12 cellular contexts compared by ENCODE assay signal in the genomic region with DNA sequence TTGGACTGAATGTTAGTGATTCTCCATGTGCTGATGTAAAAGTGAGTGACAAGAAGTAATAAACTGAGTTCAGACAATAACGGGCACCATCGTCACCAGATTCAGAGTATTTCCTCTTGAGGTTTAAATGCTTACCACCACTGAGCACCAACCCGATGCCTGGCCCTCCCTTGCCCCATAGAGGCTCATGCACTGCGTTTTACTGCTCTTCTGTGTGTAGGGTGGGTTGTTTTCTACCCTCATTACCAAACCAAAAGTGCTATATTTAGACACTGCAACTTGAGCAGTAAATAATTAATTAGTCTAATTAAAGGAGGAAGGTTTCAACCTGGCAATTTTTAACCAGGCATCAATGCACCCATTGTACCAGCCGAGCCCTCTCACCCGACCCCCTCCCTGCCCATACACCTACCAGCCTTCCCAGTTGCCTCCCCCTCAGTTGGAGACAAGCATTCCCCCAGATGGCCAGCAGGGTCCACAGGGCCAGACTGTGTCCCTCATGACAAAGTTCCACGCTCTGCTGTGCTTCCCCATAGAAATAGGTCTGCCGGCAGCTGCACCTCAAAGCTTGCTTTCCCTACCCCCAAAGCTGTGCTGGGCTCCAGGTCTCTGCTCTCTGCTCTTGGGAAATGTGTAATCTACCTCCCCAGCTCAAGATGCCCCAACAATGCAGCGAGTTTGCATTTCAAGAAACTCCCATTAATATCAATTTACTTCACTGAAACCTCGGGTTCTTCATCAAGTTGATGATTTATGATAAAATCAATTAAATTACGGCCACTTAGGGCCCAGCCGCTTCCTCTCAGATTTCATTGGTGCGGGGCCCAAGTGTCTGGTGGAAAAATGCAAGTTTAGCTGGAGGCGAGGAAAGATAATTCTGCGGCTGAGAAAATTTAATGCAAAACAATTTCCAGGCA. TPM values are rescaled to one million over a fixed set of nuclear protein-coding genes. Genes with fewer than 3 reads are reported as not detected.
A peak's percentile ranks its signal among the peaks of the same experiment; 100 is the strongest.
DNase-seq lines count a peak whose midpoint lies in the region; ATAC-seq and TF ChIP-seq lines count a peak whose summit lies in the region.
"Had no signal": no experiment of that assay in that cellular context is flagged by ENCODE, and none has a peak within 500 bp of the region (broad histone marks: within the 10 kb centered on the region; RNA-seq: fewer than 3 reads in every experiment).

No MANE protein-coding gene starts in this region.

- H2BK5ac ChIP-seq in IMR-90 (ENCODE audit: low read depth, low read length, poor library complexity, severe bottlenecking): peak overlapping the region; percentile 80

- CTCF ChIA-PET in A673 (lab: Charles Lee): no interaction called here
- CTCF ChIA-PET in IMR-90 (lab: Yijun Ruan, JAX): interaction anchor here (1.4 kb wide), 1 partner anchor 69 kb away, joined by 3 read pairs; no protein-coding TSS in a partner anchor

- WGBS in IMR-90 (ENCODE audit: extremely low coverage in 2 of 2, insufficient read length in 1 of 2), 2 experiments: 27% methylated on average over 2 of the region's 15 CpGs; no CpG with 5 or more reads in 1 of the 2 experiments
- WGBS in lower leg skin, 2 donors: 74 to 75% methylated on average over 15 of the region's 15 CpGs

- peaks cover 6% of the 10 kb centered on the region for H3K9me3 Mint-ChIP-seq in glutamatergic neuron (ENCODE audit: unreplicated experiment)

- peak overlapping the region; percentile 19; the same call in 1 of the 2 replicates for H4K5ac ChIP-seq in IMR-90 (ENCODE audit: low read depth, low read length)

- H2BK120ac ChIP-seq in IMR-90 (ENCODE audit: low read depth, low read length): peak overlapping the region; percentile 71

- H3K4me3 Mint-ChIP-seq in glutamatergic neuron (ENCODE audit: unreplicated experiment): no peak overlapping the region

- peak overlapping the region; percentile 76 for H2AK5ac ChIP-seq in IMR-90 (ENCODE audit: low read depth, low read length)

- H3K79me1 ChIP-seq in IMR-90 (ENCODE audit: low read depth in 1 of 2, low read length in 2 of 2): peaks cover 0 to 24% of the 10 kb centered on the region in 2 experiments; a peak in 1 of 4 replicates

- H3K4me1 ChIP-seq in A673 (ENCODE audit: insufficient read depth, low read length, poor library complexity, severe bottlenecking) (peaks cover 69% of the 10 kb centered on the region), IMR-90 (ENCODE audit: control insufficient read depth, insufficient read depth, low read length) (peaks cover 79% of the 10 kb centered on the region), upper lobe of right lung (peaks cover 8% of the 10 kb centered on the region)

- peak overlapping the region; percentile 96 for H3K23ac ChIP-seq in IMR-90 (ENCODE audit: low read depth, low read length)

- H3K9ac ChIP-seq in IMR-90 (ENCODE audit: low read depth, low read length): peak overlapping the region; percentile 78

- no peaks in the 10 kb centered on the region for H3K27me3 ChIP-seq in A673 (replicated peaks; ENCODE audit: insufficient read depth, low read depth, low read length, poor library complexity)
- H3K27me3 ChIP-seq in IMR-90 (ENCODE audit: control insufficient read depth, insufficient read depth, low read length): no peaks in the 10 kb centered on the region
- peaks cover 28% of the 10 kb centered on the region for H3K27me3 ChIP-seq in upper lobe of right lung

- peak overlapping the region; percentile 65; the same call in 1 of the 2 replicates for H3K56ac ChIP-seq in IMR-90 (ENCODE audit: extremely low read depth, insufficient read depth, low read length)

- TF ChIP-seq POLR2A in GM18951 (IDR thresholded peaks at IDR 0.05; ENCODE audit: extremely low read depth, insufficient read depth, insufficient read length) (peak; percentile 59), IMR-90 (IDR thresholded peaks at IDR 0.05; ENCODE audit: low read depth, low read length) (no peak), lower leg skin (IDR thresholded peaks at IDR 0.05) (no peak)

- H3K14ac ChIP-seq in IMR-90 (replicated peaks; ENCODE audit: low read depth, low read length): peak overlapping the region; percentile 91

- TF ChIP-seq CTCF in A673 (conservative IDR thresholded peaks at IDR 0.05; ENCODE audit: low read depth, low read length): peak; percentile 39
- TF ChIP-seq CTCF in IMR-90 (conservative IDR thresholded peaks at IDR 0.05; ENCODE audit: low read depth, low read length): peak; percentile 46
- peak; percentile 16 for TF ChIP-seq CTCF in glutamatergic neuron (IDR thresholded peaks at IDR 0.05; ENCODE audit: partially characterized antibody, unreplicated experiment)
- no peak for TF ChIP-seq CTCF in upper lobe of right lung (IDR thresholded peaks at IDR 0.05)
- TF ChIP-seq CTCF in lower leg skin (IDR thresholded peaks at IDR 0.05): no peak

- peak overlapping the region; percentile 88 for H2AK9ac ChIP-seq in IMR-90 (replicated peaks; ENCODE audit: low read depth, low read length, poor library complexity)

- H2BK20ac ChIP-seq in IMR-90 (ENCODE audit: low read depth, low read length): peak overlapping the region; percentile 60

- peak overlapping the region; percentile 4; the same call in 2 of the 3 replicates for H2BK15ac ChIP-seq in IMR-90 (ENCODE audit: low read depth, low read length)

- H3K9me3 ChIP-seq in A673 (ENCODE audit: low read depth, low read length, poor library complexity, severe bottlenecking) (no peaks in the 10 kb centered on the region), IMR-90 (ENCODE audit: control insufficient read depth, insufficient read depth, low read length) (no peaks in the 10 kb centered on the region), upper lobe of right lung (no peaks in the 10 kb centered on the region)

- H4K8ac ChIP-seq in IMR-90 (ENCODE audit: low read depth in 2 of 2, low read length in 2 of 2): peak overlapping the region; percentile 38 to 73

- peak overlapping the region; percentile 88 for H3K4me2 ChIP-seq in IMR-90 (ENCODE audit: low read depth, low read length)

- H3K36me3 Mint-ChIP-seq in glutamatergic neuron (ENCODE audit: unreplicated experiment): no peaks in the 10 kb centered on the region

- no peak overlapping the region for H2AFZ ChIP-seq in IMR-90 (replicated peaks; ENCODE audit: low read length, poor library complexity)

- no peak overlapping the region for H3K27ac Mint-ChIP-seq in glutamatergic neuron (ENCODE audit: unreplicated experiment)

- intact Hi-C loops in A673 (cut with micrococcal nuclease; ENCODE audit: unreplicated experiment): no loop called here
- intact Hi-C loops in IMR-90 (cut with micrococcal nuclease): no loop called here
- intact Hi-C loops in upper lobe of right lung (cut with DNase I): no loop called here
- intact Hi-C loops in lower leg skin (cut with DNase I; ENCODE audit: low total_unique reads): no loop called here

- in situ Hi-C loops in GM18951 (cut with MboI; ENCODE audit: low sequenced_read_pairs, unreplicated experiment) (no loop called here), IMR-90 (cut with MboI; ENCODE audit: low sequenced_read_pairs) (no loop called here)

- H3K36me3 ChIP-seq in A673 (ENCODE audit: insufficient read depth, low read length, poor library complexity, severe bottlenecking) (no peaks in the 10 kb centered on the region), IMR-90 (ENCODE audit: control insufficient read depth, insufficient read depth, low read length) (peaks cover 37% of the 10 kb centered on the region; the same call in 1 of the 2 replicates), upper lobe of right lung (no peaks in the 10 kb centered on the region)

- dilution Hi-C loops in IMR-90 (cut with HindIII; ENCODE audit: low sequenced_read_pairs, unreplicated experiment): no loop called here

- H3K4me1 Mint-ChIP-seq in glutamatergic neuron (ENCODE audit: low read depth, unreplicated experiment): peaks cover 3% of the 10 kb centered on the region

- H4K20me1 ChIP-seq in IMR-90 (ENCODE audit: insufficient read depth, low read length): peaks cover 30% of the 10 kb centered on the region

- H3K9me1 ChIP-seq in IMR-90 (ENCODE audit: insufficient read depth, low read length): peaks cover 20% of the 10 kb centered on the region

- H3K4ac ChIP-seq in IMR-90 (ENCODE audit: low read depth, low read length): peak overlapping the region; percentile 91

- H3K27me3 Mint-ChIP-seq in glutamatergic neuron (ENCODE audit: unreplicated experiment): peaks cover 40% of the 10 kb centered on the region

- TF ChIP-seq RAD21 in IMR-90 (IDR thresholded peaks at IDR 0.05; ENCODE audit: low read length): peak; percentile 35; the same call in 1 of the 2 replicates

- H3K4me3 ChIP-seq in A673 (ENCODE audit: low read depth, low read length, poor library complexity, severe bottlenecking) (no peak overlapping the region), IMR-90 (ENCODE audit: insufficient read depth, low read depth, low read length) (no peak overlapping the region; the same call in 1 of the 2 replicates), upper lobe of right lung (no peak overlapping the region), lower leg skin (ENCODE audit: low read depth, poor library complexity, severe bottlenecking) (no peak overlapping the region)

- peak overlapping the region; percentile 70 for H4K91ac ChIP-seq in IMR-90 (ENCODE audit: insufficient read depth, low read depth, low read length)

- POLR2A ChIA-PET in A673 (lab: Charles Lee; ENCODE audit: low non-redundant PET): interaction anchor here (0.6 kb wide), 1 partner anchor 30 kb away, joined by 3 read pairs; no protein-coding TSS in a partner anchor
- POLR2A ChIA-PET in IMR-90 (lab: Charles Lee; ENCODE audit: unreplicated experiment): no interaction called here

- BruUV-seq in A673 (replicated peaks; lab: Mats Ljungman, UMichigan): no TSS peak
- BruUV-seq in IMR-90 (replicated peaks; lab: Mats Ljungman, UMichigan): no TSS peak

- no peak for ATAC-seq in IMR-90 (ENCODE audit: low read depth)
- no peak for ATAC-seq in upper lobe of right lung

- H3K27ac ChIP-seq in A673 (ENCODE audit: low read depth, low read length, poor library complexity, severe bottlenecking): peak overlapping the region; percentile 7
- H3K27ac ChIP-seq in IMR-90 (ENCODE audit: insufficient read depth, low read length): peak overlapping the region; percentile 93
- H3K27ac ChIP-seq in upper lobe of right lung: no peak overlapping the region

- H3K18ac ChIP-seq in IMR-90 (ENCODE audit: low read depth, low read length): peak overlapping the region; percentile 38

- peak; percentile 60 for DNase-seq in A673 (ENCODE audit: low spot score)
- peak; percentile 68 for DNase-seq in IMR-90
- DNase-seq in glutamatergic neuron: no peak
- DNase-seq in AML-193 (lab: John Stamatoyannopoulos, UW): no peak
- no peak for DNase-seq in upper lobe of right lung
- DNase-seq in lower leg skin (ENCODE audit: low spot score in 2 of 2): no peak
- no peak for DNase-seq in KG1 (lab: John Stamatoyannopoulos, UW)
- DNase-seq: DMS153 had no signal

RNA-seq across cellular contexts. Expression of a gene that starts 16.0 kb away (rescaled TPM):
- total RNA-seq in A673 (2021): 9.7 and 11.9 TPM in 2 replicates
- total RNA-seq in IMR-90 (2012; rRNA removed): 1.9 and 2.0 TPM in 2 replicates
- polyA plus RNA-seq in IMR-90 (2012; rRNA removed): 7.8 and 8.5 TPM in 2 replicates
- 2.2 and 4.1 TPM in 2 replicates for polyA plus RNA-seq in IMR-90 (2012; cell fraction: cytosol; rRNA removed)
- polyA plus RNA-seq in IMR-90 (2012; cell fraction: nucleus; rRNA removed; ENCODE audit: low replicate concordance): 17.8 and 38.5 TPM in 2 replicates
- not detected for total RNA-seq in glutamatergic neuron (ENCODE audit: unreplicated experiment)
- total RNA-seq in upper lobe of right lung: 4.9 TPM
- total RNA-seq in lower leg skin: 1 to 10 TPM in 2 of 4 donors, under 1 TPM in 2; 0.42 to 2.9 (median 1.4) TPM
- total RNA-seq: temporal lobe had no signal

RNA-seq across cellular contexts. Expression of a gene that starts 17.2 kb away (rescaled TPM):
- total RNA-seq in A673 (2021) (34.5 and 37.8 TPM in 2 replicates), IMR-90 (2012; rRNA removed) (2.7 and 3.1 TPM in 2 replicates), glutamatergic neuron (ENCODE audit: unreplicated experiment) (12.7 TPM), upper lobe of right lung (11.0 TPM), lower leg skin (10 to 100 TPM in 3 of 4 donors, 1 to 10 TPM in 1; 5.8 to 34.9 (median 20.9) TPM)
- 29.9 and 33.8 TPM in 2 replicates for polyA plus RNA-seq in IMR-90 (2012; rRNA removed)
- polyA plus RNA-seq in IMR-90 (2012; cell fraction: cytosol; rRNA removed): 31.5 and 50.7 TPM in 2 replicates
- polyA plus RNA-seq in IMR-90 (2012; cell fraction: nucleus; rRNA removed; ENCODE audit: low replicate concordance): 69.3 and 123 TPM in 2 replicates
- total RNA-seq: temporal lobe had no signal

RNA-seq across cellular contexts. Expression of a gene that starts 27.9 kb away (rescaled TPM):
- total RNA-seq in A673 (2021) (40.7 and 46.1 TPM in 2 replicates), IMR-90 (2012; rRNA removed) (6.3 and 8.6 TPM in 2 replicates), glutamatergic neuron (ENCODE audit: unreplicated experiment) (not detected), upper lobe of right lung (13.3 TPM), lower leg skin (10 to 100 TPM in 1 of 4 donors, 1 to 10 TPM in 2, under 1 TPM in 1; 0.97 to 14.1 (median 3.9) TPM)
- 59.6 and 76.4 TPM in 2 replicates for polyA plus RNA-seq in IMR-90 (2012; rRNA removed)
- polyA plus RNA-seq in IMR-90 (2012; cell fraction: cytosol; rRNA removed): 31.9 and 71.7 TPM in 2 replicates
- 383 and 595 TPM in 2 replicates for polyA plus RNA-seq in IMR-90 (2012; cell fraction: nucleus; rRNA removed; ENCODE audit: low replicate concordance)
- total RNA-seq: temporal lobe had no signal

RNA-seq across cellular contexts. Expression of a gene that starts 31.3 kb away (rescaled TPM):
- total RNA-seq in A673 (2021) (not detected in 2 replicates), IMR-90 (2012; rRNA removed) (not detected in 2 replicates), glutamatergic neuron (ENCODE audit: unreplicated experiment) (not detected), upper lobe of right lung (not detected), lower leg skin (under 1 TPM in 2 of 4 donors, not detected in 2; 0.19 to 0.52 TPM)
- not detected in 2 replicates for polyA plus RNA-seq in IMR-90 (2012; rRNA removed)
- polyA plus RNA-seq in IMR-90 (2012; cell fraction: cytosol; rRNA removed): not detected in 2 replicates
- polyA plus RNA-seq in IMR-90 (2012; cell fraction: nucleus; rRNA removed; ENCODE audit: low replicate concordance): 0.05 TPM in 1 of 2 replicates, not detected in the other
- total RNA-seq: activated CD8-positive, alpha-beta memory T cell treated with anti-CD3 and anti-CD28 coated beads for 36 hours; posterior vena cava; temporal lobe had no signal

RNA-seq across cellular contexts. Expression of a gene that starts 31.4 kb away (rescaled TPM):
- total RNA-seq in A673 (2021) (5.9 and 6.4 TPM in 2 replicates), IMR-90 (2012; rRNA removed) (0.54 and 0.56 TPM in 2 replicates), glutamatergic neuron (ENCODE audit: unreplicated experiment) (not detected), upper lobe of right lung (4.4 TPM), lower leg skin (under 1 TPM in 2 of 4 donors, not detected in 2; 0.15 to 0.55 TPM)
- polyA plus RNA-seq in IMR-90 (2012; rRNA removed): 18.0 and 18.1 TPM in 2 replicates
- 19.7 and 32.7 TPM in 2 replicates for polyA plus RNA-seq in IMR-90 (2012; cell fraction: cytosol; rRNA removed)
- polyA plus RNA-seq in IMR-90 (2012; cell fraction: nucleus; rRNA removed; ENCODE audit: low replicate concordance): 13.4 and 16.5 TPM in 2 replicates
- total RNA-seq: activated CD8-positive, alpha-beta memory T cell treated with anti-CD3 and anti-CD28 coated beads for 36 hours; temporal lobe had no signal

Comparison
In these comparisons a context has a peak if more than half of its experiments do, and no peak if none do; other contexts are left out.
1. DNase-seq: peak in A673 (single experiment) and IMR-90 (single experiment); none in glutamatergic neuron (single experiment), AML-193 (0 of 2), upper lobe of right lung (single experiment), lower leg skin (0 of 2) and KG1 (single experiment).
2. CTCF ChIP-seq: peak in A673 (single experiment), IMR-90 (single experiment) and glutamatergic neuron (single experiment); none in upper lobe of right lung (single experiment) and lower leg skin (0 of 3).